Comparison of ENCODE assay signal across 41 cellular contexts in genomic region chr20:57238089-57238488, GRCh38. TPM values are rescaled to one million over a fixed set of nuclear protein-coding genes. Genes with fewer than 3 reads are reported as not detected.
"Had no signal": no experiment of that assay in that cellular context is flagged by ENCODE, and none has a peak within 500 bp of the region (broad histone marks: within the 10 kb centered on the region; RNA-seq: fewer than 3 reads in every experiment).

No MANE protein-coding gene starts in this region.

- H3K27me3 ChIP-seq: adrenal gland, ascending aorta, body of pancreas, brain microvascular endothelial cell, breast epithelium, cardiac muscle cell had no signal

- H3K27ac Mint-ChIP-seq: activated naive CD4-positive, alpha-beta T cell treated with anti-CD3 and anti-CD28 coated beads for 36 hours; activated naive CD4-positive, alpha-beta T cell treated with anti-CD3 and anti-CD28 coated beads, Interleukin-2, amount 10 ng/mL, durations not matched to agents 7 days and 5 days; activated naive CD4-positive, alpha-beta T cell treated with anti-CD3 and anti-CD28 coated beads, Interleukin-2, amount 50 U/mL, for 24 hours; activated naive CD4-positive, alpha-beta T cell treated with anti-CD3 and anti-CD28 coated beads, Interleukin-2, amount 50 U/mL, for 72 hours; activated naive CD8-positive, alpha-beta T cell; activated naive CD8-positive, alpha-beta T cell treated with anti-CD3 and anti-CD28 coated beads for 36 hours; activated naive CD8-positive, alpha-beta T cell treated with anti-CD3 and anti-CD28 coated beads, Interleukin-2, amount 10 ng/mL, durations not matched to agents 7 days and 5 days; activated naive CD8-positive, alpha-beta T cell treated with anti-CD3 and anti-CD28 coated beads, Interleukin-2, amount 50 U/mL, for 24 hours; activated T-cell treated with anti-CD3 and anti-CD28 coated beads, Interleukin-2, amount 50 U/mL, for 24 hours; activated T-cell treated with anti-CD3 and anti-CD28 coated beads, Interleukin-2, amount 50 U/mL, for 72 hours; activated T-helper 1 cell treated with anti-CD3 and anti-CD28 coated beads, Interleukin-12 subunit alpha, Interleukin-12 subunit beta, Interleukin-2, Interleukin-4 antibody, amounts not matched to agents 30 ng/mL and 10 ng/mL and 1 ng/mL, durations not matched to agents 14 hours and 24 hours and 36 hours; activated T-helper 17 cell treated with anti-CD3 and anti-CD28 coated beads, Interleukin-2, amount 50 U/mL, for 72 hours; activated T-helper 2 cell treated with anti-CD3 and anti-CD28 coated beads, Interferon-gamma antibody, Interleukin-2, Interleukin-4, amounts not matched to agents 10 μg/mL and 5 μg/mL and 100 μg/mL, durations not matched to agents 14 hours and 24 hours and 36 hours; brain had no signal

- H3K4me1 Mint-ChIP-seq: activated naive CD4-positive, alpha-beta T cell treated with anti-CD3 and anti-CD28 coated beads, Interleukin-2, amount 10 ng/mL, durations not matched to agents 7 days and 5 days; activated naive CD4-positive, alpha-beta T cell treated with anti-CD3 and anti-CD28 coated beads, Interleukin-2, amount 50 U/mL, for 24 hours; activated naive CD8-positive, alpha-beta T cell treated with anti-CD3 and anti-CD28 coated beads for 36 hours; activated naive CD8-positive, alpha-beta T cell treated with anti-CD3 and anti-CD28 coated beads, Interleukin-2, amount 10 ng/mL, durations not matched to agents 7 days and 5 days; activated naive CD8-positive, alpha-beta T cell treated with anti-CD3 and anti-CD28 coated beads, Interleukin-2, amount 50 U/mL, for 24 hours; activated T-helper 17 cell treated with anti-CD3 and anti-CD28 coated beads, Interleukin-2, amount 50 U/mL, for 72 hours; central memory CD8-positive, alpha-beta T cell had no signal

- H3K4me1 ChIP-seq: adrenal gland, ascending aorta, body of pancreas had no signal

- H3K4me3 Mint-ChIP-seq: activated naive CD4-positive, alpha-beta T cell treated with anti-CD3 and anti-CD28 coated beads for 36 hours; activated naive CD4-positive, alpha-beta T cell treated with anti-CD3 and anti-CD28 coated beads, Interleukin-2, amount 10 ng/mL, durations not matched to agents 7 days and 5 days; activated naive CD4-positive, alpha-beta T cell treated with anti-CD3 and anti-CD28 coated beads, Interleukin-2, amount 50 U/mL, for 24 hours; activated naive CD8-positive, alpha-beta T cell; activated naive CD8-positive, alpha-beta T cell treated with anti-CD3 and anti-CD28 coated beads for 36 hours; activated naive CD8-positive, alpha-beta T cell treated with anti-CD3 and anti-CD28 coated beads, Interleukin-2, amount 10 ng/mL, durations not matched to agents 7 days and 5 days; activated naive CD8-positive, alpha-beta T cell treated with anti-CD3 and anti-CD28 coated beads, Interleukin-2, amount 50 U/mL, for 24 hours; activated T-cell treated with anti-CD3 and anti-CD28 coated beads, Interleukin-2, amount 50 U/mL, for 24 hours; activated T-cell treated with anti-CD3 and anti-CD28 coated beads, Interleukin-2, amount 50 U/mL, for 4 hours; activated T-cell treated with anti-CD3 and anti-CD28 coated beads, Interleukin-2, amount 50 U/mL, for 72 hours; activated T-helper 1 cell treated with anti-CD3 and anti-CD28 coated beads, Interleukin-12 subunit alpha, Interleukin-12 subunit beta, Interleukin-2, Interleukin-4 antibody, amounts not matched to agents 30 ng/mL and 10 ng/mL and 1 ng/mL, durations not matched to agents 14 hours and 24 hours and 36 hours; activated T-helper 17 cell treated with anti-CD3 and anti-CD28 coated beads, Interleukin-2, amount 50 U/mL, for 72 hours; brain; central memory CD8-positive, alpha-beta T cell had no signal

- H3K9me3 Mint-ChIP-seq: activated naive CD4-positive, alpha-beta T cell treated with anti-CD3 and anti-CD28 coated beads, Interleukin-2, amount 10 ng/mL, durations not matched to agents 7 days and 5 days; activated naive CD4-positive, alpha-beta T cell treated with anti-CD3 and anti-CD28 coated beads, Interleukin-2, amount 50 U/mL, for 24 hours; activated naive CD4-positive, alpha-beta T cell treated with anti-CD3 and anti-CD28 coated beads, Interleukin-2, amount 50 U/mL, for 72 hours; activated naive CD8-positive, alpha-beta T cell treated with anti-CD3 and anti-CD28 coated beads for 36 hours; activated naive CD8-positive, alpha-beta T cell treated with anti-CD3 and anti-CD28 coated beads, Interleukin-2, amount 10 ng/mL, durations not matched to agents 7 days and 5 days; activated T-cell treated with anti-CD3 and anti-CD28 coated beads, Interleukin-2, amount 50 U/mL, for 24 hours; activated T-cell treated with anti-CD3 and anti-CD28 coated beads, Interleukin-2, amount 50 U/mL, for 4 hours; activated T-cell treated with anti-CD3 and anti-CD28 coated beads, Interleukin-2, amount 50 U/mL, for 72 hours; activated T-helper 1 cell treated with anti-CD3 and anti-CD28 coated beads, Interleukin-12 subunit alpha, Interleukin-12 subunit beta, Interleukin-2, Interleukin-4 antibody, amounts not matched to agents 30 ng/mL and 10 ng/mL and 1 ng/mL, durations not matched to agents 14 hours and 24 hours and 36 hours; activated T-helper 17 cell treated with anti-CD3 and anti-CD28 coated beads, Interleukin-2, amount 50 U/mL, for 72 hours; activated T-helper 2 cell treated with anti-CD3 and anti-CD28 coated beads, Interferon-gamma antibody, Interleukin-2, Interleukin-4, amounts not matched to agents 10 μg/mL and 5 μg/mL and 100 μg/mL, durations not matched to agents 14 hours and 24 hours and 36 hours; central memory CD8-positive, alpha-beta T cell had no signal

- H3K36me3 ChIP-seq: adrenal gland, ascending aorta, brain microvascular endothelial cell, breast epithelium, cardiac muscle cell had no signal

- ATAC-seq: activated naive CD4-positive, alpha-beta T cell treated with anti-CD3 and anti-CD28 coated beads, Interleukin-2, amount 50 U/mL, for 72 hours; activated naive CD8-positive, alpha-beta T cell treated with anti-CD3 and anti-CD28 coated beads, Interleukin-2, amount 50 U/mL, for 24 hours; activated T-cell treated with anti-CD3 and anti-CD28 coated beads, Interleukin-2, amount 50 U/mL, for 4 hours; activated T-cell treated with anti-CD3 and anti-CD28 coated beads, Interleukin-2, amount 50 U/mL, for 72 hours; activated T-helper 17 cell treated with anti-CD3 and anti-CD28 coated beads, Interleukin-2, amount 50 U/mL, for 72 hours; body of pancreas had no signal

- H3K27ac ChIP-seq: adrenal gland, ascending aorta, body of pancreas, brain microvascular endothelial cell, breast epithelium had no signal

- H3K36me3 Mint-ChIP-seq: activated naive CD4-positive, alpha-beta T cell treated with anti-CD3 and anti-CD28 coated beads, Interleukin-2, amount 10 ng/mL, durations not matched to agents 7 days and 5 days; activated naive CD4-positive, alpha-beta T cell treated with anti-CD3 and anti-CD28 coated beads, Interleukin-2, amount 50 U/mL, for 24 hours; activated naive CD4-positive, alpha-beta T cell treated with anti-CD3 and anti-CD28 coated beads, Interleukin-2, amount 50 U/mL, for 72 hours; activated naive CD8-positive, alpha-beta T cell; activated naive CD8-positive, alpha-beta T cell treated with anti-CD3 and anti-CD28 coated beads for 36 hours; activated naive CD8-positive, alpha-beta T cell treated with anti-CD3 and anti-CD28 coated beads, Interleukin-2, amount 10 ng/mL, durations not matched to agents 7 days and 5 days had no signal

- DNase-seq: activated effector memory CD4-positive, alpha-beta T cell treated with anti-CD3 and anti-CD28 coated beads, Interleukin-2, amount 50 U/mL, for 16 hours; activated effector memory CD4-positive, alpha-beta T cell treated with Interleukin-2 at 50 U/mL for 16 hours; activated gamma-delta T cell; activated gamma-delta T cell treated with Interleukin-2 at 50 U/mL for 16 hours; activated naive CD4-positive, alpha-beta T cell; activated naive CD4-positive, alpha-beta T cell treated with anti-CD3 and anti-CD28 coated beads for 36 hours; activated naive CD4-positive, alpha-beta T cell treated with anti-CD3 and anti-CD28 coated beads, Interleukin-2, amount 10 ng/mL, durations not matched to agents 7 days and 5 days; activated naive CD4-positive, alpha-beta T cell treated with anti-CD3 and anti-CD28 coated beads, Interleukin-2, amount 50 U/mL, for 16 hours; activated naive CD4-positive, alpha-beta T cell treated with Interleukin-2 at 50 U/mL for 16 hours; activated naive CD8-positive, alpha-beta T cell treated with anti-CD3 and anti-CD28 coated beads for 36 hours; activated naive CD8-positive, alpha-beta T cell treated with anti-CD3 and anti-CD28 coated beads, Interleukin-2, amount 10 ng/mL, durations not matched to agents 7 days and 5 days; activated naive CD8-positive, alpha-beta T cell treated with anti-CD3 and anti-CD28 coated beads, Interleukin-2, amount 50 U/mL, for 24 hours; activated T-cell treated with anti-CD3 and anti-CD28 coated beads, Interleukin-2, amount 50 U/mL, for 1 hour; activated T-cell treated with anti-CD3 and anti-CD28 coated beads, Interleukin-2, amount 50 U/mL, for 24 hours; activated T-cell treated with anti-CD3 and anti-CD28 coated beads, Interleukin-2, amount 50 U/mL, for 4 hours; activated T-cell treated with anti-CD3 and anti-CD28 coated beads, Interleukin-2, amount 50 U/mL, for 48 hours; activated T-cell treated with anti-CD3 and anti-CD28 coated beads, Interleukin-2, amount 50 U/mL, for 72 hours; adrenal gland; amniotic stem cell; amygdala; anterior cingulate cortex; aorta; body of pancreas; brain microvascular endothelial cell; caudate nucleus; central memory CD4-positive, alpha-beta T cell; cerebellar nuclear complex had no signal

- FAIRE-seq: astrocyte, bronchial epithelial cell had no signal

- H3K9me3 ChIP-seq: adrenal gland, ascending aorta, body of pancreas, breast epithelium had no signal

- H3K4me3 ChIP-seq: adrenal gland, ascending aorta, body of pancreas, breast epithelium, cardiac muscle cell had no signal

RNA-seq across cellular contexts. Expression of gene BMP7, which starts 28.4 kb away (rescaled TPM):
- total RNA-seq: activated naive CD4-positive, alpha-beta T cell treated with anti-CD3 and anti-CD28 coated beads for 36 hours; activated naive CD4-positive, alpha-beta T cell treated with anti-CD3 and anti-CD28 coated beads, Interleukin-2, amount 50 U/mL, for 72 hours; activated naive CD8-positive, alpha-beta T cell treated with anti-CD3 and anti-CD28 coated beads for 36 hours; activated naive CD8-positive, alpha-beta T cell treated with anti-CD3 and anti-CD28 coated beads, Interleukin-2, amount 10 ng/mL, durations not matched to agents 7 days and 5 days; activated T-helper 17 cell treated with anti-CD3 and anti-CD28 coated beads, Interleukin-2, amount 50 U/mL, for 72 hours; activated T-helper 2 cell treated with anti-CD3 and anti-CD28 coated beads, Interferon-gamma antibody, Interleukin-2, Interleukin-4, amounts not matched to agents 10 μg/mL and 5 μg/mL and 100 μg/mL, durations not matched to agents 14 hours and 24 hours and 36 hours; ascending aorta; bronchial epithelial cell; chondrocyte had no signal
- polyA plus RNA-seq: aorta had no signal
